In genomic region chr11:66491315-66491935, GRCh38 we compare ENCODE assay signal across 1 cellular context.
TF ChIP-seq lines count a peak whose summit lies in the region.

No MANE protein-coding gene starts in this region.

TF ChIP-seq in SK-N-SH, 30 proteins besides CTCF, POLR2A, EP300 and RAD21 (continued from another document):
- TF ChIP-seq IRF3 (IDR thresholded peaks at IDR 0.05; ENCODE audit: low read depth, low read length) (no peak), USF2 (IDR thresholded peaks at IDR 0.05; ENCODE audit: borderline replicate concordance, low read depth, low read length) (no peak)
